Comparison of ENCODE assay signal across 10 cellular contexts in genomic region chr17:48843172-48843900, GRCh38. TPM values are rescaled to one million over a fixed set of nuclear protein-coding genes. Genes with fewer than 3 reads are reported as not detected.
DNase-seq lines count a peak whose midpoint lies in the region; ATAC-seq and TF ChIP-seq lines count a peak whose summit lies in the region.
"Had no signal": no experiment of that assay in that cellular context is flagged by ENCODE, and none has a peak within 500 bp of the region (broad histone marks: within the 10 kb centered on the region; RNA-seq: fewer than 3 reads in every experiment).

No MANE protein-coding gene starts in this region.

- H3K36me3 Mint-ChIP-seq in activated CD4-positive, alpha-beta T cell treated with anti-CD3 and anti-CD28 coated beads, Interleukin-2, amount 10 ng/mL, durations not matched to agents 7 days and 5 days (ENCODE audit: low read depth): peaks cover 52% of the 10 kb centered on the region
- H3K36me3 Mint-ChIP-seq in activated T-cell treated with anti-CD3 and anti-CD28 coated beads, Interleukin-2, amount 50 U/mL, for 72 hours (ENCODE audit: insufficient read depth in 2 of 2): peaks cover 3 to 17% of the 10 kb centered on the region in 2 donors

- H3K27ac Mint-ChIP-seq in activated CD4-positive, alpha-beta T cell treated with anti-CD3 and anti-CD28 coated beads, Interleukin-2, amount 10 ng/mL, durations not matched to agents 7 days and 5 days: peak overlapping the region; percentile 25
- no peak overlapping the region for H3K27ac Mint-ChIP-seq in activated T-cell treated with anti-CD3 and anti-CD28 coated beads, Interleukin-2, amount 50 U/mL, for 72 hours

- DNase-seq in activated CD4-positive, alpha-beta T cell treated with anti-CD3 and anti-CD28 coated beads, Interleukin-2, amount 10 ng/mL, durations not matched to agents 7 days and 5 days: no peak
- DNase-seq in activated CD4-positive, alpha-beta T cell treated with anti-CD3 and anti-CD28 coated beads, Interleukin-2, amount 50 U/mL, for 4 hours: no peak
- DNase-seq in lower lobe of right lung (no peak), upper lobe of left lung (no peak)
- no peak for DNase-seq in activated T-cell treated with anti-CD3 and anti-CD28 coated beads, Interleukin-2, amount 50 U/mL, for 72 hours
- DNase-seq: activated effector memory CD4-positive, alpha-beta T cell treated with anti-CD3 and anti-CD28 coated beads, Interleukin-2, amount 50 U/mL, for 16 hours; effector memory CD4-positive, alpha-beta T cell had no signal

- peaks cover 58% of the 10 kb centered on the region for H3K36me3 ChIP-seq in lower lobe of right lung
- peaks cover 16 to 61% (median 38%) of the 10 kb centered on the region in 4 donors for H3K36me3 ChIP-seq in upper lobe of left lung

- H3K27ac ChIP-seq in cingulate gyrus (ENCODE audit: low read depth, low read length) (peak overlapping the region; percentile 63), lower lobe of right lung (peak overlapping the region; percentile 85), upper lobe of left lung (peak overlapping the region; percentile 79 to 90 (median 88))

- H3K4me3 ChIP-seq in lower lobe of right lung (peak overlapping the region; percentile 35), upper lobe of left lung (no peak overlapping the region)

- ATAC-seq in lower lobe of right lung: no peak
- no peak for ATAC-seq in upper lobe of left lung (ENCODE audit: low FRiP score in 2 of 2)
- no peak for ATAC-seq in HG03139 (IDR thresholded peaks at IDR 0.05; ENCODE audit: unreplicated experiment)
- ATAC-seq in activated T-cell treated with anti-CD3 and anti-CD28 coated beads, Interleukin-2, amount 50 U/mL, for 72 hours (replicated peaks in 1 of 2): no peak
- ATAC-seq in HG03108 (IDR thresholded peaks at IDR 0.05; ENCODE audit: unreplicated experiment): no peak

- H3K27me3 Mint-ChIP-seq in activated CD4-positive, alpha-beta T cell treated with anti-CD3 and anti-CD28 coated beads, Interleukin-2, amount 10 ng/mL, durations not matched to agents 7 days and 5 days: no peaks in the 10 kb centered on the region
- peaks cover 7% of the 10 kb centered on the region for H3K27me3 Mint-ChIP-seq in activated T-cell treated with anti-CD3 and anti-CD28 coated beads, Interleukin-2, amount 50 U/mL, for 72 hours (ENCODE audit: low read depth)

- H3K4me3 Mint-ChIP-seq in activated CD4-positive, alpha-beta T cell treated with anti-CD3 and anti-CD28 coated beads, Interleukin-2, amount 10 ng/mL, durations not matched to agents 7 days and 5 days: no peak overlapping the region
- H3K4me3 Mint-ChIP-seq in activated T-cell treated with anti-CD3 and anti-CD28 coated beads, Interleukin-2, amount 50 U/mL, for 72 hours: no peak overlapping the region

- H3K4me1 Mint-ChIP-seq in activated CD4-positive, alpha-beta T cell treated with anti-CD3 and anti-CD28 coated beads, Interleukin-2, amount 10 ng/mL, durations not matched to agents 7 days and 5 days: peaks cover 43% of the 10 kb centered on the region
- H3K4me1 Mint-ChIP-seq in activated T-cell treated with anti-CD3 and anti-CD28 coated beads, Interleukin-2, amount 50 U/mL, for 72 hours (ENCODE audit: low read depth): peaks cover 48% of the 10 kb centered on the region

- WGBS in upper lobe of left lung, 2 donors: 74 to 77% methylated on average over 6 of the region's 6 CpGs

- H3K9me3 ChIP-seq in lower lobe of right lung (no peaks in the 10 kb centered on the region), upper lobe of left lung (no peaks in the 10 kb centered on the region)

- H3K9me3 Mint-ChIP-seq in activated CD4-positive, alpha-beta T cell treated with anti-CD3 and anti-CD28 coated beads, Interleukin-2, amount 10 ng/mL, durations not matched to agents 7 days and 5 days: no peaks in the 10 kb centered on the region
- H3K9me3 Mint-ChIP-seq in activated T-cell treated with anti-CD3 and anti-CD28 coated beads, Interleukin-2, amount 50 U/mL, for 72 hours: no peaks in the 10 kb centered on the region

- intact Hi-C loops in lower lobe of right lung (cut with DNase I): no loop called here

- CTCF ChIA-PET in activated CD4-positive, alpha-beta T cell treated with anti-CD3 and anti-CD28 coated beads, Interleukin-2, amount 10 ng/mL, durations not matched to agents 7 days and 5 days (lab: Charles Lee): interaction anchor here (0.7 to 1.6 kb wide), 6 partner anchors 9 to 165 kb away, joined by 3 to 5 read pairs (median 4); no protein-coding TSS in a partner anchor

- TF ChIP-seq EP300 in upper lobe of left lung (IDR thresholded peaks at IDR 0.05): no peak

- POLR2A ChIA-PET in activated CD4-positive, alpha-beta T cell treated with anti-CD3 and anti-CD28 coated beads, Interleukin-2, amount 10 ng/mL, durations not matched to agents 7 days and 5 days (lab: Charles Lee): interaction anchor here (0.7 kb wide), 1 partner anchor 26 kb away, joined by 8 read pairs; no protein-coding TSS in a partner anchor

- no peak for TF ChIP-seq CTCF in lower lobe of right lung (IDR thresholded peaks at IDR 0.05)
- no peak for TF ChIP-seq CTCF in upper lobe of left lung (IDR thresholded peaks at IDR 0.05)

- TF ChIP-seq POLR2A in upper lobe of left lung (IDR thresholded peaks at IDR 0.05): no peak

- H3K27me3 ChIP-seq in lower lobe of right lung (ENCODE audit: low read depth) (no peaks in the 10 kb centered on the region), upper lobe of left lung (no peaks in the 10 kb centered on the region)

- H3K4me1 ChIP-seq in lower lobe of right lung: peaks cover 54% of the 10 kb centered on the region
- H3K4me1 ChIP-seq in upper lobe of left lung: peaks cover 42 to 55% (median 49%) of the 10 kb centered on the region in 4 donors

RNA-seq across cellular contexts. Expression of gene CALCOCO2, which starts 12.5 kb away (rescaled TPM):
- total RNA-seq in activated CD4-positive, alpha-beta T cell treated with anti-CD3 and anti-CD28 coated beads, Interleukin-2, amount 10 ng/mL, durations not matched to agents 7 days and 5 days: 100 to 1,000 TPM; 171 to 214 TPM
- total RNA-seq in lower lobe of right lung: 174 TPM
- 100 to 1,000 TPM; 123 to 330 (median 180) TPM for total RNA-seq in upper lobe of left lung
- 100 to 1,000 TPM in 1 of 2 donors, 10 to 100 TPM in 1; 97.0 to 132 TPM for total RNA-seq in activated T-cell treated with anti-CD3 and anti-CD28 coated beads, Interleukin-2, amount 50 U/mL, for 72 hours

RNA-seq across cellular contexts. Expression of gene TTLL6, which starts 26.3 kb away (rescaled TPM):
- total RNA-seq in activated CD4-positive, alpha-beta T cell treated with anti-CD3 and anti-CD28 coated beads, Interleukin-2, amount 10 ng/mL, durations not matched to agents 7 days and 5 days: not detected
- total RNA-seq in lower lobe of right lung (2.7 TPM), upper lobe of left lung (10 to 100 TPM in 1 of 6 donors, 1 to 10 TPM in 4, under 1 TPM in 1; 0.69 to 12.1 (median 1.5) TPM)
- not detected for total RNA-seq in activated T-cell treated with anti-CD3 and anti-CD28 coated beads, Interleukin-2, amount 50 U/mL, for 72 hours

RNA-seq across cellular contexts. Expression of gene ATP5MC1, which starts 49.3 kb away (rescaled TPM):
- total RNA-seq in activated CD4-positive, alpha-beta T cell treated with anti-CD3 and anti-CD28 coated beads, Interleukin-2, amount 10 ng/mL, durations not matched to agents 7 days and 5 days: 10 to 100 TPM; 64.1 to 85.5 TPM
- total RNA-seq in lower lobe of right lung (42.6 TPM), upper lobe of left lung (10 to 100 TPM; 11.5 to 55.3 (median 43.6) TPM)
- total RNA-seq in activated T-cell treated with anti-CD3 and anti-CD28 coated beads, Interleukin-2, amount 50 U/mL, for 72 hours: 10 to 100 TPM; 45.9 to 52.9 TPM
